Comparison of ENCODE assay signal across 8 cellular contexts in the genomic region with DNA sequence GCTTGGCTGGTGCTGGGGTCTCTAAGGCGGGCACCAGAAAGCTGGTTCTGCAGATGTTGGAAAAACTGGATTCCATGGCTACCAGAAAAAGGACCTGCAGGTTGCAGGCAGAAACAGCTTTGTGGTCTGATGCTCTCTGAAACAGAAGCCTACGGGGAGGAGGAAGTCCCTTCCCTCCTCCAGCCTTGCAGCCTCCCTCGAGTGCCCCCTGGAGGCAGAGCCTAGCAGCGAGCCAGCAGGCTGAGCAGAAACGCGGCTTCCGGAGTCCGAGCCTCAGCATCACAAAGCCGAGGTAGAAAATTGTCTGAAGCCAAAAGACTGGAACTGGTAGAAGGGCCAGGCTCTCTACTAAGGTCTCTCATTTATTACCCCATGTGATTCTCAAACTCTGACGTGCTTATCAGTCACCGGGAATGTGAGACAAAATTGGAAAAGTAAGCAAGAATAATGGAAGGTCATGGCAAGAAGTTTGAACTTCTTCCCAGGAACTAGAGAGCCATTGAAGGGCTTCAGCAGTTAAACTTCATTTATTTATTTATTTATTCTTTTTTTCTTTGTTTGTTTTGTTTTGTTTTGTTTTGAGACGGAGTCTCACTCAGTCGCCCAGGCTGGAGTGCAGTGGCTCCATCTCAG.
A peak's percentile ranks its signal among the peaks of the same experiment; 100 is the strongest.
DNase-seq lines count a peak whose midpoint lies in the region; ATAC-seq and TF ChIP-seq lines count a peak whose summit lies in the region.

No MANE protein-coding gene starts in this region.

- 20 to 21% methylated on average over 13 of the region's 13 CpGs for WGBS in lower leg skin, 2 donors

- no peaks in the 10 kb centered on the region for H3K36me3 Mint-ChIP-seq in activated CD4-positive, alpha-beta T cell treated with anti-CD3 and anti-CD28 coated beads, Interleukin-2, amount 10 ng/mL, durations not matched to agents 24 days and 14 days (ENCODE audit: low read depth)

- CTCF ChIA-PET in BJ (lab: Yijun Ruan, JAX) = interaction anchor here (0.6 to 5.0 kb wide), 27 partner anchors 9 to 1117 kb away, joined by 3 to 50 read pairs (median 4); no protein-coding TSS in a partner anchor

- no peaks in the 10 kb centered on the region; the same call in 1 of the 2 replicates for H3K27me3 ChIP-seq in BJ (ENCODE audit: control insufficient read depth, insufficient read depth, low read length)

- TF ChIP-seq CTCF in BJ (IDR thresholded peaks at IDR 0.05; ENCODE audit: insufficient read depth, low read depth, low read length) (peak; percentile 99), coronary artery (IDR thresholded peaks at IDR 0.05) (peak; percentile 83), lower leg skin (IDR thresholded peaks at IDR 0.05) (no peak)

- H3K4me3 Mint-ChIP-seq in activated CD4-positive, alpha-beta T cell treated with anti-CD3 and anti-CD28 coated beads, Interleukin-2, amount 10 ng/mL, durations not matched to agents 24 days and 14 days = peak overlapping the region; percentile 48

- H3K36me3 ChIP-seq in BJ (ENCODE audit: control insufficient read depth, insufficient read depth, low read length) = no peaks in the 10 kb centered on the region

- peak; percentile 93 for ATAC-seq in HG03196 (IDR thresholded peaks at IDR 0.05; ENCODE audit: unreplicated experiment)

- H3K4me3 ChIP-seq in BJ (ENCODE audit: low read depth, low read length) (no peak overlapping the region), coronary artery (peak overlapping the region; percentile 5), lower leg skin (ENCODE audit: low read depth, poor library complexity, severe bottlenecking) (no peak overlapping the region)

- no peak for DNase-seq in BJ (ENCODE audit: low read depth)
- DNase-seq in NCI-H69 (lab: John Stamatoyannopoulos, UW) = peak; percentile 81
- peak; percentile 98 for DNase-seq in activated CD4-positive, alpha-beta T cell treated with anti-CD3 and anti-CD28 coated beads, Interleukin-2, amount 10 ng/mL, durations not matched to agents 24 days and 14 days
- peak; percentile 78 for DNase-seq in coronary artery (ENCODE audit: low spot score)
- DNase-seq in lower leg skin (ENCODE audit: low spot score in 2 of 2) = peak; percentile 62 to 95
- DNase-seq in stimulated activated CD8-positive, alpha-beta memory T cell treated with anti-CD3 and anti-CD28 coated beads, Interleukin-12 subunit alpha, Interleukin-12 subunit beta, amount 100 ng/mL, for 1 hour (ENCODE audit: low read depth) = peak; percentile 83

- TF ChIP-seq POLR2A in GM19099 (IDR thresholded peaks at IDR 0.05; ENCODE audit: extremely low read depth, insufficient read length, low read depth) (peak; percentile 42), lower leg skin (IDR thresholded peaks at IDR 0.05) (no peak)

- no peaks in the 10 kb centered on the region for H3K9me3 Mint-ChIP-seq in activated CD4-positive, alpha-beta T cell treated with anti-CD3 and anti-CD28 coated beads, Interleukin-2, amount 10 ng/mL, durations not matched to agents 24 days and 14 days

- H3K27ac Mint-ChIP-seq in activated CD4-positive, alpha-beta T cell treated with anti-CD3 and anti-CD28 coated beads, Interleukin-2, amount 10 ng/mL, durations not matched to agents 24 days and 14 days = peak overlapping the region; percentile 72

- H3K4me1 Mint-ChIP-seq in activated CD4-positive, alpha-beta T cell treated with anti-CD3 and anti-CD28 coated beads, Interleukin-2, amount 10 ng/mL, durations not matched to agents 24 days and 14 days = peaks cover 37% of the 10 kb centered on the region

- no peak overlapping the region for H3K27ac ChIP-seq in coronary artery

- POLR2A ChIA-PET in BJ (lab: Charles Lee) = no interaction called here

- intact Hi-C loops in activated CD4-positive, alpha-beta T cell treated with anti-CD3 and anti-CD28 coated beads, Interleukin-2, amount 10 ng/mL, durations not matched to agents 24 days and 14 days (cut with micrococcal nuclease) = loop anchor here (1.0 to 10.0 kb wide), 5 partner anchors 200 to 542 kb away; a partner anchor contains a TSS
- intact Hi-C loops in lower leg skin (cut with DNase I; ENCODE audit: low total_unique reads) = no loop called here

- no peaks in the 10 kb centered on the region for H3K27me3 Mint-ChIP-seq in activated CD4-positive, alpha-beta T cell treated with anti-CD3 and anti-CD28 coated beads, Interleukin-2, amount 10 ng/mL, durations not matched to agents 24 days and 14 days

Comparison
In these comparisons a context has a peak if more than half of its experiments do, and no peak if none do; other contexts are left out.
1. CTCF ChIP-seq: peak in BJ (single experiment) and coronary artery (single experiment); none in lower leg skin (0 of 3).